ENCODE assay signal across 23 cellular contexts in genomic region chr2:171004833-171005232, GRCh38.
"Had no signal": no experiment of that assay in that cellular context is flagged by ENCODE, and none has a peak within 500 bp of the region (broad histone marks: within the 10 kb centered on the region; RNA-seq: fewer than 3 reads in every experiment).

No MANE protein-coding gene starts in this region.

- H3K4me3 Mint-ChIP-seq: activated T-cell treated with anti-CD3 and anti-CD28 coated beads, Interleukin-2, amount 50 U/mL, for 4 hours; effector memory CD8-positive, alpha-beta T cell; natural killer cell treated with Interleukin-12 subunit alpha and Interleukin-12 subunit beta and Interleukin-15 and Interleukin-18, amount 100 ng/mL, for 72 hours had no signal

- H3K27me3 Mint-ChIP-seq: effector memory CD8-positive, alpha-beta T cell; natural killer cell treated with Interleukin-12 subunit alpha and Interleukin-12 subunit beta and Interleukin-15 and Interleukin-18, amount 100 ng/mL, for 72 hours; progenitor cell of endocrine pancreas had no signal

- H3K9me3 Mint-ChIP-seq: activated T-cell treated with anti-CD3 and anti-CD28 coated beads, Interleukin-2, amount 50 U/mL, for 4 hours; effector memory CD8-positive, alpha-beta T cell; natural killer cell treated with Interleukin-12 subunit alpha and Interleukin-12 subunit beta and Interleukin-15 and Interleukin-18, amount 100 ng/mL, for 72 hours had no signal

- ATAC-seq: effector memory CD8-positive, alpha-beta T cell; gastroesophageal sphincter; left ventricle myocardium superior; mucosa of descending colon; natural killer cell treated with Interleukin-12 subunit alpha and Interleukin-12 subunit beta and Interleukin-15 and Interleukin-18, amount 100 ng/mL, for 72 hours; right lobe of liver had no signal

- H3K4me3 ChIP-seq: gastroesophageal sphincter, hepatocyte, mucosa of descending colon, ovary, right lobe of liver, tibial nerve had no signal

- H3K27me3 ChIP-seq: gastroesophageal sphincter, hepatocyte, neutrophil, ovary, right lobe of liver, tibial nerve had no signal

- H3K9me3 ChIP-seq: gastroesophageal sphincter, mucosa of descending colon, neutrophil, ovary, right lobe of liver, tibial nerve had no signal

- H3K27ac Mint-ChIP-seq: natural killer cell treated with Interleukin-12 subunit alpha and Interleukin-12 subunit beta and Interleukin-15 and Interleukin-18, amount 100 ng/mL, for 72 hours; progenitor cell of endocrine pancreas had no signal

- H3K4me1 ChIP-seq: gastroesophageal sphincter, right lobe of liver, tibial nerve had no signal

- H3K27ac ChIP-seq: gastroesophageal sphincter, hepatocyte, neutrophil, ovary, right lobe of liver had no signal

- DNase-seq: activated CD4-positive, alpha-beta T cell treated with anti-CD3 and anti-CD28 coated beads for 4 hours; activated CD4-positive, CD25-positive, alpha-beta regulatory T cell; activated CD8-positive, alpha-beta memory T cell treated with anti-CD3 and anti-CD28 coated beads for 24 hours; activated effector memory CD4-positive, alpha-beta T cell treated with anti-CD3 and anti-CD28 coated beads, Interleukin-2, amount 50 U/mL, for 16 hours; activated naive CD4-positive, alpha-beta T cell treated with anti-CD3 and anti-CD28 coated beads, Interleukin-2, amount 50 U/mL, for 16 hours; activated T-cell treated with anti-CD3 and anti-CD28 coated beads, Interleukin-2, amount 50 U/mL, for 4 hours; caudate nucleus; cortex of kidney; effector memory CD8-positive, alpha-beta T cell; erythroblast; islet precursor cell; left ventricle myocardium superior; mucosa of descending colon; ovary; right lobe of liver; stimulated activated CD4-positive, alpha-beta T cell treated with anti-CD3 and anti-CD28 coated beads, Interleukin-2, amount 100 ng/mL, for 48 hours; T-helper 1 cell had no signal

- H3K36me3 ChIP-seq: ovary had no signal
